ENCODE assay signal across 8 cellular contexts in the genomic region with DNA sequence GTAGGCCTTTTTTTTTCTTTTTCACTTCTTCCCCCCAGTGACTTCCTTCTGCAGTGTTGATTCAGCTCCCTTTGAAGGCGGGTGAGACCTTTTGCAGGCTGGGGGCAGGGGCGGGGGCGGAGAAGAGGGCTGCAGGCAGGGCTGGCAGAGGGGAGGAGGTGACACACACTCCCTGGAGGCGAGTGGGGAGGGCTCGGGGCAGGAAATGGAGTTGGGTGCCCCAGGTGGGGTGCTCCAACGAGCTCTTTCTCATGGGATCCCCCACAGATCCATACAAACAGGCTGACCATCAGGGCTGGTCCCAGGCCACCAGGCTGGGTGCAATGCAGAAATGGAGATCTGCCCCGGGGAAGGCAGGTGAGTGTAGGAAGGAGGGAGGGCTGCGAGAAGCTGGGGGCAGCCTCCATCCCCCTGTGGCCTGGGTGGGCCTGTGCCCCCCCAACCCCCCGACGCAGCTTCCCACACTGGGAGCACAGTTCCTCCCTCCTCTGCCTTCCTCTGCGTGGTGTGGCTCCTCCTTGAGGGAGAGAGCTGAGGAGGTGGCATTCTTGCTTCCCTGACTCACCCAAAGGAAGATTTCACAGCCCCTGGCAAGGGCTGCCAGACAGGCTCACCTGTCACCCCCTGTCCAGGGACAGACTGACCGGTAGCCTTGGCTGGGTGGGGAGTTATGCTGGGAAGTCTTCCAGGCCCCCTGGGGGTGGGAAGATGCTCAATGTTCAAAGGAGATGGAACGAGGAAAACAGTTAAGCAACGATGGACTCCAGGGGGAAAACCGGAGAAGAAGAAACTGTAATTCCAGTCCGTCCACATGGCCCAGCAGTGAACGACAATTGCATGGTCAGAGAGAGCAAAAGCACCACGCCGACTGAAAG. TPM values are rescaled to one million over a fixed set of nuclear protein-coding genes. Genes with fewer than 3 reads are reported as not detected.
DNase-seq lines count a peak whose midpoint lies in the region; ATAC-seq and TF ChIP-seq lines count a peak whose summit lies in the region.

No MANE protein-coding gene starts in this region.

- DNase-seq in activated CD4-positive, CD25-positive, alpha-beta regulatory T cell treated with anti-CD3 and anti-CD28 coated beads, Interleukin-2, amount 50 U/mL, for 16 hours (ENCODE audit: low read depth, low spot score), result peak; percentile 72
- DNase-seq in central memory CD4-positive, alpha-beta T cell, result peak; percentile 82
- DNase-seq in NCI-H774 (lab: John Stamatoyannopoulos, UW), result no peak
- no peak for DNase-seq in NCI-H2107 (lab: John Stamatoyannopoulos, UW)

- H3K27me3 ChIP-seq in DOHH2 (ENCODE audit: control insufficient read depth, low read length), result peaks cover 91% of the 10 kb centered on the region
- H3K27me3 ChIP-seq in HUES48 (ENCODE audit: control insufficient read depth, insufficient read depth, low read length), result peaks cover 56% of the 10 kb centered on the region

- peaks cover 5% of the 10 kb centered on the region for H4K20me1 ChIP-seq in DOHH2 (ENCODE audit: control insufficient read depth, insufficient read depth, low read depth, low read length)

- peak overlapping the region; percentile 86 for H3K27ac Mint-ChIP-seq in stimulated activated memory B cell treated with anti-CD40 and anti-IgM and Interleukin-4, amounts not matched to agents 10 μg/mL and 1 μg/mL and 100 μg/mL, for 72 hours

- no peaks in the 10 kb centered on the region for H3K9me3 Mint-ChIP-seq in stimulated activated memory B cell treated with anti-CD40 and anti-IgM and Interleukin-4, amounts not matched to agents 10 μg/mL and 1 μg/mL and 100 μg/mL, for 72 hours

- H3K9me3 ChIP-seq in DOHH2 (ENCODE audit: control insufficient read depth, insufficient read depth, low read length) (no peaks in the 10 kb centered on the region), HUES48 (ENCODE audit: control insufficient read depth, insufficient read depth, low read length) (no peaks in the 10 kb centered on the region), mesodermal cell (ENCODE audit: control insufficient read depth, low read length) (no peaks in the 10 kb centered on the region)

- H3K36me3 Mint-ChIP-seq in stimulated activated memory B cell treated with anti-CD40 and anti-IgM and Interleukin-4, amounts not matched to agents 10 μg/mL and 1 μg/mL and 100 μg/mL, for 72 hours, result no peaks in the 10 kb centered on the region

- no peaks in the 10 kb centered on the region for H3K79me2 ChIP-seq in DOHH2 (ENCODE audit: control insufficient read depth, low read length)

- H3F3A ChIP-seq in DOHH2 (ENCODE audit: control insufficient read depth, insufficient read depth), result peaks cover 21% of the 10 kb centered on the region

- peak overlapping the region; percentile 78 for H3K4me3 Mint-ChIP-seq in stimulated activated memory B cell treated with anti-CD40 and anti-IgM and Interleukin-4, amounts not matched to agents 10 μg/mL and 1 μg/mL and 100 μg/mL, for 72 hours

- H3K9me2 ChIP-seq in DOHH2 (replicated peaks; ENCODE audit: control insufficient read depth, low read length), result no peaks in the 10 kb centered on the region

- H3K4me3 ChIP-seq in DOHH2 (ENCODE audit: low read length) (peak overlapping the region; percentile 47), HUES48 (ENCODE audit: low read depth, low read length) (peak overlapping the region; percentile 21; the same call in 1 of the 2 replicates), mesodermal cell (ENCODE audit: extremely low read depth, insufficient read depth, low read length, poor library complexity, severe bottlenecking) (no peak overlapping the region)

- ATAC-seq in stimulated activated memory B cell treated with anti-CD40 and anti-IgM and Interleukin-4, amounts not matched to agents 10 μg/mL and 1 μg/mL and 100 μg/mL, for 72 hours, result peak; percentile 71

- H3K9ac ChIP-seq in HUES48 (ENCODE audit: low read depth, low read length), result no peak overlapping the region

- peak overlapping the region; percentile 57 for H3K4me2 ChIP-seq in DOHH2 (ENCODE audit: low read length)

- H3K4me1 Mint-ChIP-seq in stimulated activated memory B cell treated with anti-CD40 and anti-IgM and Interleukin-4, amounts not matched to agents 10 μg/mL and 1 μg/mL and 100 μg/mL, for 72 hours, result peaks cover 89% of the 10 kb centered on the region

- WGBS in mesodermal cell (ENCODE audit: insufficient coverage in 2 of 2), 2 experiments, result 29 to 30% methylated on average over 8 to 11 of the region's 19 CpGs

- peaks cover 82% of the 10 kb centered on the region for H3K4me1 ChIP-seq in DOHH2 (ENCODE audit: control insufficient read depth, low read length)
- H3K4me1 ChIP-seq in HUES48 (ENCODE audit: control insufficient read depth, insufficient read depth, low read length), result peaks cover 31% of the 10 kb centered on the region
- H3K4me1 ChIP-seq in mesodermal cell (ENCODE audit: control insufficient read depth, insufficient read depth, low read length, poor library complexity, severe bottlenecking), result peaks cover 46% of the 10 kb centered on the region

- TF ChIP-seq CTCF in DOHH2 (IDR thresholded peaks at IDR 0.05; ENCODE audit: low read depth, low read length, poor library complexity, severe bottlenecking), result no peak

- H3K36me3 ChIP-seq in DOHH2 (ENCODE audit: control insufficient read depth, low read length) (no peaks in the 10 kb centered on the region), HUES48 (ENCODE audit: control insufficient read depth, insufficient read depth, low read length) (no peaks in the 10 kb centered on the region), mesodermal cell (ENCODE audit: control insufficient read depth, insufficient read depth, low read length) (no peaks in the 10 kb centered on the region)

- no peak overlapping the region for H3K27ac ChIP-seq in DOHH2 (ENCODE audit: low read depth, low read length)
- H3K27ac ChIP-seq in HUES48 (ENCODE audit: low read depth, low read length), result peak overlapping the region; percentile 72
- H3K27ac ChIP-seq in mesodermal cell (ENCODE audit: low read depth, low read length, severe bottlenecking), result peak overlapping the region; percentile 29

- H3K27me3 Mint-ChIP-seq in stimulated activated memory B cell treated with anti-CD40 and anti-IgM and Interleukin-4, amounts not matched to agents 10 μg/mL and 1 μg/mL and 100 μg/mL, for 72 hours, result no peaks in the 10 kb centered on the region

RNA-seq across cellular contexts. Expression of a gene that starts 7.1 kb away (rescaled TPM):
- 2.4 TPM for polyA plus RNA-seq in mesodermal cell (2013, experiment 1 of 2)
- polyA plus RNA-seq in mesodermal cell (2013, experiment 2 of 2), result 1.5 TPM

RNA-seq across cellular contexts. Expression of a gene that starts 12.0 kb away (rescaled TPM):
- polyA plus RNA-seq in mesodermal cell (2013, experiment 1 of 2), result 27.2 TPM
- 23.0 TPM for polyA plus RNA-seq in mesodermal cell (2013, experiment 2 of 2)

RNA-seq across cellular contexts. Expression of a gene that starts 54.3 kb away (rescaled TPM):
- 463 TPM for polyA plus RNA-seq in mesodermal cell (2013, experiment 1 of 2)
- 473 TPM for polyA plus RNA-seq in mesodermal cell (2013, experiment 2 of 2)

Comparison
In these comparisons a context has a peak if more than half of its experiments do, and no peak if none do; other contexts are left out.
1. DNase-seq: peak in activated CD4-positive, CD25-positive, alpha-beta regulatory T cell treated with anti-CD3 and anti-CD28 coated beads, Interleukin-2, amount 50 U/mL, for 16 hours (single experiment) and central memory CD4-positive, alpha-beta T cell (single experiment); none in NCI-H774 (single experiment) and NCI-H2107 (single experiment).